In the genomic region with DNA sequence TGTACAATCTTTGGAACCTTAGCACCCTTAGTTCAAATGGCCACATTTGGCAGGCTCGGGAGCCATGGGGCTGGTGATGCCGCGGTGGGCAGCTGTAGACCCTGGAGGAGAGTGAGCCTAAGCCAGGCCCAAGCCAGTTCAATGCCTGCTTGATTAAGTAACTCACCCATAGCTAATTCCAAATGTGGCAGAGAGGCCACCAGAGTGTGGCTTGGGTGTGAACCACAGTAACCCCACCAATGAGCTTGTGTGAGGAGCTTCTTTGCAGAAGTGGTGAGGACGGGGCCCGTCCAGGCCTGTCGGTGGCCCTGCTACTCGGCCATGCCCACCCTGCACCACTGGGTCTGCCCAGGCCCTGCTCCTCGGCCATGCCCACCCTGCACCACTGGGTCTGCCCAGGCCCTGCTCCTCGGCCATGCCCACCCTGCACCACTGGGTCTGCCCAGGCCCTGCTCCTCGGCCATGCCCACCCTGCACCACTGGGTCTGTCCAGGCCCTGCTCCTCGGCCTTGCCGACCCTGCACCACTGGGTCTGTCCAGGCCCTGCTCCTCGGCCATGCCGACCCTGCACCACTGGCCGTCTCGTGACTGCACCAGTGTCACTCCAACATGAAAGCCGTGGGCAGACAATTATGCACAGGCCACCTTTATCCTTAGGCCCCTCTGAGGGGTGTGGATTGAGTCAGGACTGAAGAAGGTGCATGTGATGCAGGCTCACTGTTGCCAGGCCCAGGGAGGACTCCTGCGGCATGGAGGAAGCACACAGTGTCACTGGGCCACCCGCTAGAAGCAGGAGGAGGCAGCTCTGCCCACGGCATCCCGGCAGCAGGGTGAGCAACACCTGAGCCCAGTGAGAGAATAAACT, we compare ENCODE assay signal across 15 cellular contexts.
A peak's percentile ranks its signal among the peaks of the same experiment; 100 is the strongest.
DNase-seq lines count a peak whose midpoint lies in the region; ATAC-seq and TF ChIP-seq lines count a peak whose summit lies in the region.
"Had no signal": no experiment of that assay in that cellular context is flagged by ENCODE, and none has a peak within 500 bp of the region (broad histone marks: within the 10 kb centered on the region; RNA-seq: fewer than 3 reads in every experiment).

No MANE protein-coding gene starts in this region.

- no peaks in the 10 kb centered on the region for H3K36me3 ChIP-seq in mesendoderm (ENCODE audit: control insufficient read depth, insufficient read depth, low read length)
- no peaks in the 10 kb centered on the region for H3K36me3 ChIP-seq in tibial artery
- H3K36me3 ChIP-seq: spleen had no signal

- ATAC-seq in T-cell (replicated peaks in 1 of 4), result peak in 3 of 4 experiments; percentile 18 to 36 (median 33)

- H3K79me1 ChIP-seq in mesendoderm (ENCODE audit: low read length), result no peaks in the 10 kb centered on the region

- H3K56ac ChIP-seq in mesendoderm (ENCODE audit: low read length), result peak overlapping the region; percentile 84

- no peak overlapping the region for H2BK15ac ChIP-seq in mesendoderm (replicated peaks; ENCODE audit: low read depth)

- H3K4me3 ChIP-seq in mesendoderm (ENCODE audit: low read length), result no peak overlapping the region
- no peak overlapping the region for H3K4me3 ChIP-seq in tibial artery

- intact Hi-C loops in tibial artery (cut with DNase I; ENCODE audit: low total_unique reads), result no loop called here

- H3K27ac Mint-ChIP-seq in activated naive CD8-positive, alpha-beta T cell, result no peak overlapping the region
- no peak overlapping the region for H3K27ac Mint-ChIP-seq in activated naive CD8-positive, alpha-beta T cell treated with anti-CD3 and anti-CD28 coated beads for 36 hours
- no peak overlapping the region for H3K27ac Mint-ChIP-seq in T-cell
- H3K27ac Mint-ChIP-seq: IgD-negative memory B cell had no signal

- no peak overlapping the region for H4K5ac ChIP-seq in mesendoderm (ENCODE audit: low read length)

- H2BK5ac ChIP-seq in mesendoderm (ENCODE audit: low read length), result no peak overlapping the region

- H3K4ac ChIP-seq in mesendoderm (ENCODE audit: low read depth, low read length), result no peak overlapping the region

- H2AK5ac ChIP-seq in mesendoderm (ENCODE audit: low read length), result no peak overlapping the region

- peaks cover 1% of the 10 kb centered on the region for H3K27me3 Mint-ChIP-seq in activated naive CD8-positive, alpha-beta T cell
- peaks cover 14% of the 10 kb centered on the region for H3K27me3 Mint-ChIP-seq in activated naive CD8-positive, alpha-beta T cell treated with anti-CD3 and anti-CD28 coated beads for 36 hours
- H3K27me3 Mint-ChIP-seq in T-cell, result peaks cover 7 to 18% of the 10 kb centered on the region in 2 donors

- no peak for TF ChIP-seq CTCF in tibial artery (IDR thresholded peaks at IDR 0.05)

- peaks cover 3% of the 10 kb centered on the region for H3K4me1 ChIP-seq in mesendoderm (ENCODE audit: control insufficient read depth, low read depth, low read length)
- no peaks in the 10 kb centered on the region for H3K4me1 ChIP-seq in tibial artery

- peak overlapping the region; percentile 9 for H3K9ac ChIP-seq in mesendoderm (ENCODE audit: low read length)

- H2BK120ac ChIP-seq in mesendoderm (ENCODE audit: low read depth, low read length), result no peak overlapping the region

- H3K79me2 ChIP-seq in mesendoderm (ENCODE audit: control insufficient read depth, insufficient read depth, low read length), result no peaks in the 10 kb centered on the region

- H3K36me3 Mint-ChIP-seq in activated naive CD8-positive, alpha-beta T cell, result no peaks in the 10 kb centered on the region
- H3K36me3 Mint-ChIP-seq in activated naive CD8-positive, alpha-beta T cell treated with anti-CD3 and anti-CD28 coated beads for 36 hours, result peaks cover 13% of the 10 kb centered on the region
- peaks cover 4% of the 10 kb centered on the region for H3K36me3 Mint-ChIP-seq in T-cell
- H3K36me3 Mint-ChIP-seq: IgD-negative memory B cell had no signal

- no peak overlapping the region for H3K23ac ChIP-seq in mesendoderm (ENCODE audit: low read length)

- H3K4me2 ChIP-seq in mesendoderm (ENCODE audit: low read length), result no peak overlapping the region

- CTCF ChIA-PET in T-cell (lab: Charles Lee), result no interaction called here

- WGBS in mesendoderm (ENCODE audit: extremely low coverage, insufficient coverage, low lambda C conversion rate), result no CpG with 5 or more reads among the region's 21 CpGs

- H3K18ac ChIP-seq in mesendoderm (ENCODE audit: low read length), result no peak overlapping the region

- DNase-seq in activated naive CD8-positive, alpha-beta T cell treated with anti-CD3 and anti-CD28 coated beads for 36 hours, result no peak
- DNase-seq in T-cell (peak in 2 of 34 experiments; percentile 5 to 10), mesendoderm (no peak), tibial artery (peak; percentile 5 to 54), NCI-H82 (lab: John Stamatoyannopoulos, UW) (no peak), NK-92 (lab: John Stamatoyannopoulos, UW; ENCODE audit: unreplicated experiment) (no peak), NCI-H82 treated with DMSO at 0.1 percent for 48 hours (lab: John Stamatoyannopoulos, UW; ENCODE audit: unreplicated experiment) (no peak)
- DNase-seq: foreskin melanocyte, GDM1, NCI-H2029 treated with DMSO at 0.1 percent for 48 hours, NCI-H526, nucleus accumbens, spleen had no signal

- peaks cover 14% of the 10 kb centered on the region for H3K9me3 Mint-ChIP-seq in activated naive CD8-positive, alpha-beta T cell (ENCODE audit: low read depth)
- H3K9me3 Mint-ChIP-seq in activated naive CD8-positive, alpha-beta T cell treated with anti-CD3 and anti-CD28 coated beads for 36 hours, result peaks cover 13% of the 10 kb centered on the region
- H3K9me3 Mint-ChIP-seq in T-cell, result peaks cover 11 to 16% (median 12%) of the 10 kb centered on the region in 3 donors

- no peak overlapping the region for H4K8ac ChIP-seq in mesendoderm (ENCODE audit: low read depth, low read length)

- H3K4me1 Mint-ChIP-seq in activated naive CD8-positive, alpha-beta T cell (ENCODE audit: low read depth), result peaks cover 4% of the 10 kb centered on the region
- H3K4me1 Mint-ChIP-seq in activated naive CD8-positive, alpha-beta T cell treated with anti-CD3 and anti-CD28 coated beads for 36 hours, result peaks cover 4% of the 10 kb centered on the region
- no peaks in the 10 kb centered on the region for H3K4me1 Mint-ChIP-seq in T-cell
- H3K4me1 Mint-ChIP-seq: IgD-negative memory B cell had no signal

- H3K9me3 ChIP-seq in tibial artery, result peaks cover 0 to 13% (median 6%) of the 10 kb centered on the region in 3 donors

- POLR2A ChIA-PET in T-cell (lab: Charles Lee), result no interaction called here

- no peak overlapping the region for H3K27ac ChIP-seq in mesendoderm (ENCODE audit: low read depth, low read length)
- no peak overlapping the region for H3K27ac ChIP-seq in tibial artery
- H3K27ac ChIP-seq: spleen had no signal

- peak overlapping the region; percentile 67 for H3K4me3 Mint-ChIP-seq in activated naive CD8-positive, alpha-beta T cell
- no peak overlapping the region for H3K4me3 Mint-ChIP-seq in activated naive CD8-positive, alpha-beta T cell treated with anti-CD3 and anti-CD28 coated beads for 36 hours
- H3K4me3 Mint-ChIP-seq in T-cell, result peak overlapping the region in 2 of 3 donors; percentile 68 to 74
- H3K4me3 Mint-ChIP-seq: IgD-negative memory B cell had no signal

- H3K27me3 ChIP-seq in mesendoderm (ENCODE audit: insufficient read depth, low read length, poor library complexity) (no peaks in the 10 kb centered on the region), tibial artery (peaks cover 0 to 4% of the 10 kb centered on the region in 2 donors)

Comparison
In these comparisons a context has a peak if more than half of its experiments do, and no peak if none do; other contexts are left out.
1. DNase-seq: peak in tibial artery (2 of 2); none in activated naive CD8-positive, alpha-beta T cell treated with anti-CD3 and anti-CD28 coated beads for 36 hours (single experiment), mesendoderm (single experiment), NCI-H82 (single experiment), NK-92 (single experiment) and NCI-H82 treated with DMSO at 0.1 percent for 48 hours (single experiment).